Comparison of ENCODE assay signal across 8 cellular contexts in the genomic region with DNA sequence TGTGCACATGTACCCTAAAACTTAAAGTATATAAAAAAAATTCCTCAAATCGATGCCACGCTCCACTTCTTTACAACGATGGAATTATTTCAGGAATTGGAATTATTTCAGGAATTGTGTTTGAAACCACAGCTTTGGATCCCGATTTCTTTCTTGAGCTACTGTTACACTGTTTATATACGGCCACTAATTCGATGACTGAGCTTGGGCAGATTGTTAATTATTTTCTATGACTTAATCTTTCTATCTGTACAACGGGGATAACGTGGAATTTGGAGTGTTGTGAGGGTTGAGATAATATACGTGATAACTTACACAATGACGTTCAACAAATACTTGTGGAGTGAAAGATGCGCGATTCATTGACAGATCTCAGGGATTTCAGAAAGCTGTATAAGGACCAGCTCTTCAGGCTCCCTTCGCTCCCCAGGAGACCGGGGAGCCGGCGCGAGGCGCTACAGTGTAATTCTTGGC.
DNase-seq lines count a peak whose midpoint lies in the region; ATAC-seq and TF ChIP-seq lines count a peak whose summit lies in the region.

No MANE protein-coding gene starts in this region.

- H3K27ac ChIP-seq in RWPE1: peak overlapping the region; percentile 88

- peaks cover 23% of the 10 kb centered on the region for H3K4me1 ChIP-seq in skeletal muscle satellite cell (ENCODE audit: control insufficient read depth, insufficient read depth, low read length)

- no peaks in the 10 kb centered on the region for H3K36me3 ChIP-seq in skeletal muscle satellite cell (ENCODE audit: insufficient read depth, low read length)

- no peak for DNase-seq in RWPE1 (ENCODE audit: low spot score)
- DNase-seq in fibroblast of mammary gland (ENCODE audit: low read depth): no peak
- no peak for DNase-seq in Kasumi-1 (lab: John Stamatoyannopoulos, UW)
- no peak for DNase-seq in activated effector memory CD4-positive, alpha-beta T cell treated with anti-CD3 and anti-CD28 coated beads, Interleukin-2, amount 50 U/mL, for 16 hours

- H3K4me3 ChIP-seq in fibroblast of mammary gland (ENCODE audit: control insufficient read depth, low read depth, low read length): peak overlapping the region; percentile 44
- H3K4me3 ChIP-seq in skeletal muscle satellite cell (ENCODE audit: low read length): peak overlapping the region; percentile 67

- no peaks in the 10 kb centered on the region for H3K27me3 ChIP-seq in skeletal muscle satellite cell (ENCODE audit: control insufficient read depth, insufficient read depth, low read length)

- ATAC-seq in GM19455 (IDR thresholded peaks at IDR 0.05; ENCODE audit: unreplicated experiment) (peak; percentile 13), HG02938 (IDR thresholded peaks at IDR 0.05; ENCODE audit: unreplicated experiment) (no peak), GM21723 (IDR thresholded peaks at IDR 0.05; ENCODE audit: unreplicated experiment) (no peak)

- CTCF ChIA-PET in RWPE1 (lab: Yijun Ruan, JAX): interaction anchor here (0.5 to 1.7 kb wide), 10 partner anchors 9 to 1057 kb away, joined by 3 to 8 read pairs (median 3); no protein-coding TSS in a partner anchor

- H3K4me2 ChIP-seq in skeletal muscle satellite cell (ENCODE audit: low read length): peak overlapping the region; percentile 85

- H3K9me3 ChIP-seq in skeletal muscle satellite cell (replicated peaks; ENCODE audit: low read length): no peaks in the 10 kb centered on the region

- POLR2A ChIA-PET in RWPE1 (lab: Yijun Ruan, JAX; ENCODE audit: low non-redundant PET): interaction anchor here (0.6 kb wide), 1 partner anchor 1073 kb away, joined by 4 read pairs; no protein-coding TSS in a partner anchor

- peak overlapping the region; percentile 80 for H3K9ac ChIP-seq in skeletal muscle satellite cell (ENCODE audit: low read depth, low read length)

- TF ChIP-seq CTCF in RWPE1 (conservative IDR thresholded peaks at IDR 0.05; ENCODE audit: low read depth) (no peak), fibroblast of mammary gland (conservative IDR thresholded peaks at IDR 0.05; ENCODE audit: control insufficient read depth, insufficient read depth, low read depth, low read length) (no peak)
